Comparison of ENCODE assay signal across 1 cellular context in genomic region chr11:77055056-77055680, GRCh38.
TF ChIP-seq lines count a peak whose summit lies in the region.

No MANE protein-coding gene starts in this region.

TF ChIP-seq in GM12878, 131 proteins besides CTCF, POLR2A, EP300 and RAD21:
- peak; percentile 37; the same call in 1 of the 2 replicates for TF ChIP-seq ATF7 (IDR thresholded peaks at IDR 0.05; ENCODE audit: low read depth)
- no peak for TF ChIP-seq E2F4 (IDR thresholded peaks at IDR 0.05; ENCODE audit: low read depth, low read length)
